In genomic region chr2:103667335-103667884, GRCh38 we compare ENCODE assay signal across 20 cellular contexts.
DNase-seq lines count a peak whose midpoint lies in the region; ATAC-seq and TF ChIP-seq lines count a peak whose summit lies in the region.
"Had no signal": no experiment of that assay in that cellular context is flagged by ENCODE, and none has a peak within 500 bp of the region (broad histone marks: within the 10 kb centered on the region; RNA-seq: fewer than 3 reads in every experiment).

No MANE protein-coding gene starts in this region.

- DNase-seq in ACHN (peak; percentile 89), MG63 (peak; percentile 0), choroid plexus epithelial cell (ENCODE audit: low read depth) (peak; percentile 4), left kidney (ENCODE audit: low read depth, low spot score) (peak; percentile 1), HFFc6 (no peak), psoas muscle (no peak), NCI-H2227 (lab: John Stamatoyannopoulos, UW; ENCODE audit: unreplicated experiment) (no peak)
- no peak for DNase-seq in naive thymus-derived CD8-positive, alpha-beta T cell
- DNase-seq: Calu3; CD4-positive, alpha-beta memory T cell; NCI-H1092 treated with DMSO at 0.1 percent for 48 hours; NCI-H146; NCI-H2029 treated with DMSO at 0.1 percent for 48 hours; NCI-H2171; NCI-H69; NK-92 treated with Interleukin-12 subunit alpha and Interleukin-12 subunit beta, amount 100 ng/mL, for 24 hours; SHP77 treated with DMSO at 0.1 percent for 48 hours; SK-N-SH had no signal

- H3K4me3 ChIP-seq in MG63 (no peak overlapping the region), choroid plexus epithelial cell (ENCODE audit: low read depth, low read length) (no peak overlapping the region), psoas muscle (no peak overlapping the region)
- H3K4me3 ChIP-seq: A549, BLaER1 had no signal

- H3K9me3 ChIP-seq in MG63: no peaks in the 10 kb centered on the region
- H3K9me3 ChIP-seq in psoas muscle: no peaks in the 10 kb centered on the region
- H3K9me3 ChIP-seq: A549, BLaER1, SK-N-SH had no signal

- WGBS in psoas muscle, 3 donors: 76 to 86% (median 82%) methylated on average over 3 of the region's 3 CpGs

- POLR2A ChIA-PET in naive thymus-derived CD8-positive, alpha-beta T cell (lab: Charles Lee): no interaction called here

- no peak overlapping the region for H3K27ac Mint-ChIP-seq in HFFc6
- no peak overlapping the region for H3K27ac Mint-ChIP-seq in naive thymus-derived CD8-positive, alpha-beta T cell
- H3K27ac Mint-ChIP-seq: CD4-positive, alpha-beta memory T cell had no signal

- H3K9me3 Mint-ChIP-seq in HFFc6: peaks cover 9% of the 10 kb centered on the region
- H3K9me3 Mint-ChIP-seq in naive thymus-derived CD8-positive, alpha-beta T cell: peaks cover 0 to 10% (median 0%) of the 10 kb centered on the region in 9 donors

- H3K27ac ChIP-seq in psoas muscle: no peak overlapping the region
- H3K27ac ChIP-seq: A549, BLaER1 had no signal

- TF ChIP-seq CTCF in choroid plexus epithelial cell (conservative IDR thresholded peaks at IDR 0.05; ENCODE audit: low read depth, low read length) (no peak), HFFc6 (IDR thresholded peaks at IDR 0.05) (no peak), psoas muscle (IDR thresholded peaks at IDR 0.05) (no peak)

- intact Hi-C loops in psoas muscle (cut with DNase I): no loop called here

- no peaks in the 10 kb centered on the region for H3K4me1 ChIP-seq in psoas muscle
- H3K4me1 ChIP-seq: A549, BLaER1 had no signal

- in situ Hi-C loops in ACHN (cut with HindIII; ENCODE audit: low pct_ligation_motif_present, low pct_unique_long_range_greater_than_20kb, low sequenced_read_pairs): no loop called here

- no peaks in the 10 kb centered on the region for H3K36me3 Mint-ChIP-seq in HFFc6 (ENCODE audit: low read depth)
- no peaks in the 10 kb centered on the region for H3K36me3 Mint-ChIP-seq in naive thymus-derived CD8-positive, alpha-beta T cell
- H3K36me3 Mint-ChIP-seq: CD4-positive, alpha-beta memory T cell had no signal

- H3K27me3 ChIP-seq in MG63 (no peaks in the 10 kb centered on the region), psoas muscle (ENCODE audit: insufficient read depth in 3 of 3, low read length in 2 of 3) (no peaks in the 10 kb centered on the region)
- H3K27me3 ChIP-seq: BLaER1 had no signal

- no peak overlapping the region for H3K4me3 Mint-ChIP-seq in HFFc6
- no peak overlapping the region for H3K4me3 Mint-ChIP-seq in naive thymus-derived CD8-positive, alpha-beta T cell
- H3K4me3 Mint-ChIP-seq: CD4-positive, alpha-beta memory T cell had no signal

- ATAC-seq in psoas muscle: no peak
- no peak for ATAC-seq in naive thymus-derived CD8-positive, alpha-beta T cell
- ATAC-seq: A549 had no signal

- no peaks in the 10 kb centered on the region for H3K27me3 Mint-ChIP-seq in HFFc6 (ENCODE audit: insufficient read depth)
- no peaks in the 10 kb centered on the region for H3K27me3 Mint-ChIP-seq in naive thymus-derived CD8-positive, alpha-beta T cell
- H3K27me3 Mint-ChIP-seq: CD4-positive, alpha-beta memory T cell had no signal

- H3K36me3 ChIP-seq in MG63: no peaks in the 10 kb centered on the region
- no peaks in the 10 kb centered on the region for H3K36me3 ChIP-seq in psoas muscle (ENCODE audit: insufficient read depth in 1 of 2, low read depth in 1 of 2)
- H3K36me3 ChIP-seq: BLaER1 had no signal

- no peaks in the 10 kb centered on the region for H3K4me1 Mint-ChIP-seq in HFFc6 (ENCODE audit: low read depth)
- no peaks in the 10 kb centered on the region for H3K4me1 Mint-ChIP-seq in naive thymus-derived CD8-positive, alpha-beta T cell
- H3K4me1 Mint-ChIP-seq: CD4-positive, alpha-beta memory T cell had no signal

Comparison
In these comparisons a context has a peak if more than half of its experiments do, and no peak if none do; other contexts are left out.
1. DNase-seq: peak in ACHN (single experiment), MG63 (single experiment), choroid plexus epithelial cell (single experiment) and left kidney (single experiment); none in HFFc6 (single experiment), psoas muscle (0 of 2), naive thymus-derived CD8-positive, alpha-beta T cell (0 of 10) and NCI-H2227 (single experiment).